In the genomic region with DNA sequence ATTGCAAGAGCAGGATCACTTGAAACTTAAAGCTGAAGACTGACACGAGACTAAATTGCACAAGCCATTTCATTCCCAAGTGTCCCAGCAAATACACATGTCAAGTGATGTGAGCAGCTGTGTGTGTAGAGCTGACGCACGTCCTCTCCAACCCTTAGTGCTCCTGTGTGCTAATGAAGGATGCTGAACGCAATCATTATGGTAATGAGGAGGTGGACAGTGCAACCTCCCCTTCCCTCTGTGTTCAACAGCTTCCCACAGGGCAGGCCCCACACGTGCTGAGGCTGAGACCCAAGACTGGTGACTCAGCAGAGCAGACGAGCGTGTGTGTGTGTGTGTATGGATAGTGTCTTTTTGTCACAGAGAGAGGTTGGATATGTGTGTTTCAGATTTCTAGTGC, we compare ENCODE assay signal across 11 cellular contexts.
A peak's percentile ranks its signal among the peaks of the same experiment; 100 is the strongest.
DNase-seq lines count a peak whose midpoint lies in the region; ATAC-seq and TF ChIP-seq lines count a peak whose summit lies in the region.
"Had no signal": no experiment of that assay in that cellular context is flagged by ENCODE, and none has a peak within 500 bp of the region (broad histone marks: within the 10 kb centered on the region; RNA-seq: fewer than 3 reads in every experiment).

No MANE protein-coding gene starts in this region.

- no peaks in the 10 kb centered on the region for H3K79me2 ChIP-seq in smooth muscle cell (ENCODE audit: low read depth)

- H3K4me3 ChIP-seq in heart left ventricle = no peak overlapping the region
- no peak overlapping the region for H3K4me3 ChIP-seq in smooth muscle cell

- no peak overlapping the region for H3K27ac Mint-ChIP-seq in osteocyte (ENCODE audit: unreplicated experiment)
- H3K27ac Mint-ChIP-seq: type B pancreatic cell, WTC11 had no signal

- H3K9ac ChIP-seq in smooth muscle cell (ENCODE audit: low read depth) = no peak overlapping the region

- peak overlapping the region; percentile 40 for H3K4me2 ChIP-seq in smooth muscle cell

- no peaks in the 10 kb centered on the region for H4K20me1 ChIP-seq in smooth muscle cell (ENCODE audit: low read depth)

- TF ChIP-seq POLR2A in heart left ventricle (IDR thresholded peaks at IDR 0.05) = no peak

- H3K4me1 Mint-ChIP-seq in osteocyte (ENCODE audit: unreplicated experiment) = peaks cover 37% of the 10 kb centered on the region

- peaks cover 0 to 7% (median 0%) of the 10 kb centered on the region in 12 donors for H3K9me3 ChIP-seq in heart left ventricle
- no peaks in the 10 kb centered on the region for H3K9me3 ChIP-seq in smooth muscle cell (replicated peaks; ENCODE audit: low read depth)

- intact Hi-C loops in heart left ventricle (cut with DNase I) = no loop called here

- peak overlapping the region; percentile 81 for H2AFZ ChIP-seq in smooth muscle cell (ENCODE audit: low read depth)

- H3K36me3 ChIP-seq in heart left ventricle (no peaks in the 10 kb centered on the region), smooth muscle cell (ENCODE audit: low read depth) (no peaks in the 10 kb centered on the region)

- H3K27me3 ChIP-seq in heart left ventricle (no peaks in the 10 kb centered on the region), smooth muscle cell (ENCODE audit: low read depth) (no peaks in the 10 kb centered on the region)

- no peak for TF ChIP-seq CTCF in heart left ventricle (IDR thresholded peaks at IDR 0.05)
- TF ChIP-seq CTCF in smooth muscle cell (IDR thresholded peaks at IDR 0.05; ENCODE audit: borderline replicate concordance, insufficient read depth, poor library complexity, severe bottlenecking) = no peak
- no peak for TF ChIP-seq CTCF in osteocyte (IDR thresholded peaks at IDR 0.05)

- H3K4me1 ChIP-seq in heart left ventricle (no peaks in the 10 kb centered on the region), smooth muscle cell (ENCODE audit: low read depth) (peaks cover 3% of the 10 kb centered on the region)

- no peak overlapping the region for H3K4me3 Mint-ChIP-seq in osteocyte (ENCODE audit: unreplicated experiment)
- H3K4me3 Mint-ChIP-seq: type B pancreatic cell, WTC11 had no signal

- DNase-seq in HCEC 1CT (peak; percentile 69), amniotic epithelial cell (ENCODE audit: low read depth) (peak; percentile 70), heart left ventricle (peak in 2 of 5 donors; percentile 46 to 62), smooth muscle cell (lab: John Stamatoyannopoulos, UW; ENCODE audit: unreplicated experiment) (no peak), HUDEP-2 (lab: John Stamatoyannopoulos, UW; ENCODE audit: unreplicated experiment in 76 of 76) (no peak), osteocyte (ENCODE audit: extremely low spot score, unreplicated experiment) (no peak)
- DNase-seq in stimulated activated CD4-positive, alpha-beta T cell treated with anti-CD3 and anti-CD28 coated beads, Interleukin-12 subunit alpha, Interleukin-12 subunit beta, amount 100 ng/mL, for 4 hours = no peak
- DNase-seq: left colon had no signal

- peaks cover 15% of the 10 kb centered on the region for H3F3A ChIP-seq in smooth muscle cell (ENCODE audit: low read depth)

- 49 to 81% (median 65%) methylated on average over 7 of the region's 7 CpGs for WGBS in heart left ventricle, 4 donors
- WGBS in smooth muscle cell (ENCODE audit: low lambda C conversion rate) = 37% methylated on average over 7 of the region's 7 CpGs

- H3K9me3 Mint-ChIP-seq in osteocyte (ENCODE audit: unreplicated experiment) = peaks cover 3% of the 10 kb centered on the region
- H3K9me3 Mint-ChIP-seq: type B pancreatic cell had no signal

- H3K27ac ChIP-seq in heart left ventricle = peak overlapping the region in 2 of 12 donors; percentile 15 to 42
- peak overlapping the region; percentile 60 for H3K27ac ChIP-seq in smooth muscle cell (ENCODE audit: low read depth)

- ATAC-seq in heart left ventricle (peak in 3 of 4 donors; percentile 69 to 90 (median 87)), HG03460 (IDR thresholded peaks at IDR 0.05; ENCODE audit: unreplicated experiment) (no peak)
- ATAC-seq: left colon, WTC11 had no signal

- no peaks in the 10 kb centered on the region for H3K27me3 Mint-ChIP-seq in osteocyte (ENCODE audit: unreplicated experiment)

- H3K36me3 Mint-ChIP-seq in osteocyte (ENCODE audit: unreplicated experiment) = peaks cover 2% of the 10 kb centered on the region
- H3K36me3 Mint-ChIP-seq: type B pancreatic cell had no signal

Comparison
In these comparisons a context has a peak if more than half of its experiments do, and no peak if none do; other contexts are left out.
1. DNase-seq: peak in HCEC 1CT (single experiment) and amniotic epithelial cell (single experiment); none in smooth muscle cell (single experiment), HUDEP-2 (0 of 76), osteocyte (single experiment) and stimulated activated CD4-positive, alpha-beta T cell treated with anti-CD3 and anti-CD28 coated beads, Interleukin-12 subunit alpha, Interleukin-12 subunit beta, amount 100 ng/mL, for 4 hours (single experiment).